Comparison of ENCODE assay signal across 8 cellular contexts in genomic region chr16:66728117-66728787, GRCh38. TPM values are rescaled to one million over a fixed set of nuclear protein-coding genes. Genes with fewer than 3 reads are reported as not detected.
DNase-seq lines count a peak whose midpoint lies in the region; ATAC-seq and TF ChIP-seq lines count a peak whose summit lies in the region.

No MANE protein-coding gene starts in this region.

- peaks cover 4 to 10% (median 7%) of the 10 kb centered on the region in 4 donors for H3K4me1 Mint-ChIP-seq in CD4-positive, CD25-positive, alpha-beta regulatory T cell
- peaks cover 1% of the 10 kb centered on the region for H3K4me1 Mint-ChIP-seq in activated T-helper 2 cell treated with anti-CD3 and anti-CD28 coated beads, Interferon-gamma antibody, Interleukin-2, Interleukin-4, amounts not matched to agents 10 μg/mL and 5 μg/mL and 100 μg/mL, durations not matched to agents 14 hours and 24 hours and 36 hours (ENCODE audit: low read depth)
- no peaks in the 10 kb centered on the region for H3K4me1 Mint-ChIP-seq in glutamatergic neuron (ENCODE audit: low read depth, unreplicated experiment)

- no peaks in the 10 kb centered on the region for H3K4me1 ChIP-seq in CD4-positive, CD25-positive, alpha-beta regulatory T cell (ENCODE audit: control insufficient read depth, insufficient read depth, low read length, poor library complexity, severe bottlenecking)

- H3K4me3 ChIP-seq in CD4-positive, CD25-positive, alpha-beta regulatory T cell (ENCODE audit: low read depth, low read length), result no peak overlapping the region

- peak in 2 of 3 donors; percentile 51 to 63 for DNase-seq in CD4-positive, CD25-positive, alpha-beta regulatory T cell
- DNase-seq in H4 (ENCODE audit: low spot score) (peak; percentile 62), NCI-H2171 treated with DMSO at 0.1 percent for 48 hours (lab: John Stamatoyannopoulos, UW) (peak; percentile 80), glutamatergic neuron (no peak), retina (peak; percentile 43), GOT3 (lab: John Stamatoyannopoulos, UW) (no peak)
- no peak for DNase-seq in activated T-helper 2 cell treated with anti-CD3 and anti-CD28 coated beads, Interferon-gamma antibody, Interleukin-2, Interleukin-4, amounts not matched to agents 10 μg/mL and 5 μg/mL and 100 μg/mL, durations not matched to agents 14 hours and 24 hours and 36 hours (ENCODE audit: low spot score)

- no peaks in the 10 kb centered on the region for H3K9me3 Mint-ChIP-seq in CD4-positive, CD25-positive, alpha-beta regulatory T cell
- H3K9me3 Mint-ChIP-seq in activated T-helper 2 cell treated with anti-CD3 and anti-CD28 coated beads, Interferon-gamma antibody, Interleukin-2, Interleukin-4, amounts not matched to agents 10 μg/mL and 5 μg/mL and 100 μg/mL, durations not matched to agents 14 hours and 24 hours and 36 hours, result no peaks in the 10 kb centered on the region
- no peaks in the 10 kb centered on the region for H3K9me3 Mint-ChIP-seq in glutamatergic neuron (ENCODE audit: unreplicated experiment)

- H3K27ac Mint-ChIP-seq in CD4-positive, CD25-positive, alpha-beta regulatory T cell, result peak overlapping the region; percentile 22 to 82 (median 75)
- peak overlapping the region; percentile 15 for H3K27ac Mint-ChIP-seq in activated T-helper 2 cell treated with anti-CD3 and anti-CD28 coated beads, Interferon-gamma antibody, Interleukin-2, Interleukin-4, amounts not matched to agents 10 μg/mL and 5 μg/mL and 100 μg/mL, durations not matched to agents 14 hours and 24 hours and 36 hours
- H3K27ac Mint-ChIP-seq in glutamatergic neuron (ENCODE audit: unreplicated experiment), result no peak overlapping the region

- H3K27me3 ChIP-seq in CD4-positive, CD25-positive, alpha-beta regulatory T cell (ENCODE audit: control insufficient read depth, insufficient read depth, low read length), result no peaks in the 10 kb centered on the region

- TF ChIP-seq CTCF in glutamatergic neuron (IDR thresholded peaks at IDR 0.05; ENCODE audit: partially characterized antibody, unreplicated experiment), result peak; percentile 82

- H3K27ac ChIP-seq in CD4-positive, CD25-positive, alpha-beta regulatory T cell (ENCODE audit: insufficient read depth, low read length, poor library complexity, severe bottlenecking), result no peak overlapping the region

- H3K36me3 ChIP-seq in CD4-positive, CD25-positive, alpha-beta regulatory T cell (ENCODE audit: control insufficient read depth, insufficient read depth, low read length), result peaks cover 74% of the 10 kb centered on the region

- H3K9me3 ChIP-seq in CD4-positive, CD25-positive, alpha-beta regulatory T cell (ENCODE audit: control insufficient read depth in 2 of 2, low read length in 2 of 2), result no peaks in the 10 kb centered on the region

- intact Hi-C loops in activated T-helper 2 cell treated with anti-CD3 and anti-CD28 coated beads, Interferon-gamma antibody, Interleukin-2, Interleukin-4, amounts not matched to agents 10 μg/mL and 5 μg/mL and 100 μg/mL, durations not matched to agents 14 hours and 24 hours and 36 hours (cut with micrococcal nuclease), result loop anchor here (5.0 kb wide), 2 partner anchors 139 to 321 kb away; no protein-coding TSS in a partner anchor

- peak; percentile 74 to 79 for ATAC-seq in CD4-positive, CD25-positive, alpha-beta regulatory T cell (ENCODE audit: low read depth in 2 of 2)
- no peak for ATAC-seq in GM19455 (IDR thresholded peaks at IDR 0.05; ENCODE audit: unreplicated experiment)

- no peak overlapping the region for H3K4me3 Mint-ChIP-seq in CD4-positive, CD25-positive, alpha-beta regulatory T cell
- no peak overlapping the region for H3K4me3 Mint-ChIP-seq in activated T-helper 2 cell treated with anti-CD3 and anti-CD28 coated beads, Interferon-gamma antibody, Interleukin-2, Interleukin-4, amounts not matched to agents 10 μg/mL and 5 μg/mL and 100 μg/mL, durations not matched to agents 14 hours and 24 hours and 36 hours (ENCODE audit: low read depth)
- H3K4me3 Mint-ChIP-seq in glutamatergic neuron (ENCODE audit: unreplicated experiment), result no peak overlapping the region

- H3K27me3 Mint-ChIP-seq in CD4-positive, CD25-positive, alpha-beta regulatory T cell, result no peaks in the 10 kb centered on the region
- H3K27me3 Mint-ChIP-seq in activated T-helper 2 cell treated with anti-CD3 and anti-CD28 coated beads, Interferon-gamma antibody, Interleukin-2, Interleukin-4, amounts not matched to agents 10 μg/mL and 5 μg/mL and 100 μg/mL, durations not matched to agents 14 hours and 24 hours and 36 hours (ENCODE audit: low read depth), result no peaks in the 10 kb centered on the region
- no peaks in the 10 kb centered on the region for H3K27me3 Mint-ChIP-seq in glutamatergic neuron (ENCODE audit: unreplicated experiment)

- peaks cover 51% of the 10 kb centered on the region for H3K36me3 Mint-ChIP-seq in CD4-positive, CD25-positive, alpha-beta regulatory T cell
- H3K36me3 Mint-ChIP-seq in activated T-helper 2 cell treated with anti-CD3 and anti-CD28 coated beads, Interferon-gamma antibody, Interleukin-2, Interleukin-4, amounts not matched to agents 10 μg/mL and 5 μg/mL and 100 μg/mL, durations not matched to agents 14 hours and 24 hours and 36 hours (ENCODE audit: low read depth), result peaks cover 65% of the 10 kb centered on the region
- H3K36me3 Mint-ChIP-seq in glutamatergic neuron (ENCODE audit: unreplicated experiment), result no peaks in the 10 kb centered on the region

RNA-seq across cellular contexts. Expression of gene DYNC1LI2, which starts 23.2 kb away (rescaled TPM):
- total RNA-seq in CD4-positive, CD25-positive, alpha-beta regulatory T cell, result 91.9 TPM
- polyA plus RNA-seq in CD4-positive, CD25-positive, alpha-beta regulatory T cell, result 10 to 100 TPM; 22.4 to 30.6 (median 24.4) TPM
- total RNA-seq in H4 (2014; rRNA removed; shearing (Covaris generic)), result 47.7 and 52.8 TPM in 2 replicates
- 54.6 and 62.7 TPM in 2 replicates for total RNA-seq in activated T-helper 2 cell treated with anti-CD3 and anti-CD28 coated beads, Interferon-gamma antibody, Interleukin-2, Interleukin-4, amounts not matched to agents 10 μg/mL and 5 μg/mL and 100 μg/mL, durations not matched to agents 14 hours and 24 hours and 36 hours
- total RNA-seq in glutamatergic neuron (ENCODE audit: unreplicated experiment), result 269 TPM

RNA-seq across cellular contexts. Expression of gene CMTM4, which starts 31.7 kb away (rescaled TPM):
- total RNA-seq in CD4-positive, CD25-positive, alpha-beta regulatory T cell, result 0.64 TPM
- polyA plus RNA-seq in CD4-positive, CD25-positive, alpha-beta regulatory T cell, result under 1 TPM; 0.10 to 0.20 (median 0.15) TPM
- total RNA-seq in H4 (2014; rRNA removed; shearing (Covaris generic)), result 22.7 and 23.4 TPM in 2 replicates
- total RNA-seq in activated T-helper 2 cell treated with anti-CD3 and anti-CD28 coated beads, Interferon-gamma antibody, Interleukin-2, Interleukin-4, amounts not matched to agents 10 μg/mL and 5 μg/mL and 100 μg/mL, durations not matched to agents 14 hours and 24 hours and 36 hours, result 3.8 and 4.0 TPM in 2 replicates
- total RNA-seq in glutamatergic neuron (ENCODE audit: unreplicated experiment), result 8.2 TPM

Comparison
In these comparisons a context has a peak if more than half of its experiments do, and no peak if none do; other contexts are left out.
1. DNase-seq: peak in CD4-positive, CD25-positive, alpha-beta regulatory T cell (2 of 3), H4 (single experiment), NCI-H2171 treated with DMSO at 0.1 percent for 48 hours (single experiment) and retina (single experiment); none in activated T-helper 2 cell treated with anti-CD3 and anti-CD28 coated beads, Interferon-gamma antibody, Interleukin-2, Interleukin-4, amounts not matched to agents 10 μg/mL and 5 μg/mL and 100 μg/mL, durations not matched to agents 14 hours and 24 hours and 36 hours (single experiment), glutamatergic neuron (single experiment) and GOT3 (single experiment).